In genomic region chr6:108581237-108581931, GRCh38 we compare ENCODE assay signal across 8 cellular contexts. TPM values are rescaled to one million over a fixed set of nuclear protein-coding genes. Genes with fewer than 3 reads are reported as not detected.
A peak's percentile ranks its signal among the peaks of the same experiment; 100 is the strongest.
DNase-seq lines count a peak whose midpoint lies in the region; ATAC-seq and TF ChIP-seq lines count a peak whose summit lies in the region.

No MANE protein-coding gene starts in this region.

- H3K4me3 ChIP-seq in PC-3 (ENCODE audit: low read length) (no peak overlapping the region), duodenal mucosa (ENCODE audit: low read depth in 1 of 2, low read length in 2 of 2) (peak overlapping the region; percentile 22 to 31)

- H3K9me3 ChIP-seq in PC-3 (ENCODE audit: low read length) (no peaks in the 10 kb centered on the region), duodenal mucosa (ENCODE audit: control insufficient read depth in 1 of 2, low read length in 2 of 2) (no peaks in the 10 kb centered on the region)

- H3K36me3 ChIP-seq in PC-3 (ENCODE audit: low read depth, low read length) (no peaks in the 10 kb centered on the region; the same call in 1 of the 2 replicates), duodenal mucosa (ENCODE audit: control insufficient read depth in 1 of 2, insufficient read depth in 2 of 2, low read length in 2 of 2) (peaks cover 0 to 7% of the 10 kb centered on the region in 2 donors)

- H3K9ac ChIP-seq in PC-3 (ENCODE audit: low read length) (no peak overlapping the region), duodenal mucosa (ENCODE audit: low read depth in 1 of 2, low read length in 2 of 2) (no peak overlapping the region)

- H3K27me3 Mint-ChIP-seq in neural crest cell (ENCODE audit: low read depth), result no peaks in the 10 kb centered on the region
- peaks cover 3% of the 10 kb centered on the region for H3K27me3 Mint-ChIP-seq in activated T-helper 2 cell treated with anti-CD3 and anti-CD28 coated beads, Interferon-gamma antibody, Interleukin-2, Interleukin-4, amounts not matched to agents 10 μg/mL and 5 μg/mL and 100 μg/mL, durations not matched to agents 14 hours and 24 hours and 36 hours (ENCODE audit: low read depth)

- DNase-seq in GM04503 (ENCODE audit: low read depth) (peak; percentile 70), PC-3 (peak; percentile 33), neural crest cell (ENCODE audit: low read depth, low spot score) (no peak)
- no peak for DNase-seq in activated T-helper 2 cell treated with anti-CD3 and anti-CD28 coated beads, Interferon-gamma antibody, Interleukin-2, Interleukin-4, amounts not matched to agents 10 μg/mL and 5 μg/mL and 100 μg/mL, durations not matched to agents 14 hours and 24 hours and 36 hours (ENCODE audit: low spot score)

- peaks cover 39% of the 10 kb centered on the region for H3K4me1 Mint-ChIP-seq in neural crest cell
- peaks cover 21% of the 10 kb centered on the region for H3K4me1 Mint-ChIP-seq in activated T-helper 2 cell treated with anti-CD3 and anti-CD28 coated beads, Interferon-gamma antibody, Interleukin-2, Interleukin-4, amounts not matched to agents 10 μg/mL and 5 μg/mL and 100 μg/mL, durations not matched to agents 14 hours and 24 hours and 36 hours (ENCODE audit: low read depth)

- H4K20me1 ChIP-seq in PC-3 (ENCODE audit: low read length), result peaks cover 29% of the 10 kb centered on the region; the same call in 1 of the 2 replicates

- H3F3A ChIP-seq in PC-3 (ENCODE audit: low read length, unreplicated experiment), result no peaks in the 10 kb centered on the region

- POLR2A ChIA-PET in PC-3 (lab: Charles Lee; ENCODE audit: unreplicated experiment), result no interaction called here

- no peak overlapping the region for H2AFZ ChIP-seq in PC-3 (ENCODE audit: low read length)

- BruUV-seq in PC-3 (replicated peaks; lab: Mats Ljungman, UMichigan), result no TSS peak

- no peaks in the 10 kb centered on the region for H3K9me3 Mint-ChIP-seq in neural crest cell
- H3K9me3 Mint-ChIP-seq in activated T-helper 2 cell treated with anti-CD3 and anti-CD28 coated beads, Interferon-gamma antibody, Interleukin-2, Interleukin-4, amounts not matched to agents 10 μg/mL and 5 μg/mL and 100 μg/mL, durations not matched to agents 14 hours and 24 hours and 36 hours, result no peaks in the 10 kb centered on the region

- TF ChIP-seq CTCF in PC-3 (conservative IDR thresholded peaks at IDR 0.05; ENCODE audit: low read depth, low read length) (no peak), neural crest cell (conservative IDR thresholded peaks at IDR 0.05) (no peak)

- peak overlapping the region; percentile 47 for H3K4me2 ChIP-seq in PC-3 (ENCODE audit: low read length)

- CTCF ChIA-PET in PC-3 (lab: Charles Lee), result no interaction called here

- H3K4me3 Mint-ChIP-seq in neural crest cell, result peak overlapping the region; percentile 0
- H3K4me3 Mint-ChIP-seq in activated T-helper 2 cell treated with anti-CD3 and anti-CD28 coated beads, Interferon-gamma antibody, Interleukin-2, Interleukin-4, amounts not matched to agents 10 μg/mL and 5 μg/mL and 100 μg/mL, durations not matched to agents 14 hours and 24 hours and 36 hours (ENCODE audit: low read depth), result no peak overlapping the region

- peaks cover 98% of the 10 kb centered on the region for H3K79me2 ChIP-seq in PC-3 (ENCODE audit: low read length)

- peaks cover 7% of the 10 kb centered on the region for H3K36me3 Mint-ChIP-seq in neural crest cell (ENCODE audit: low read depth)
- H3K36me3 Mint-ChIP-seq in activated T-helper 2 cell treated with anti-CD3 and anti-CD28 coated beads, Interferon-gamma antibody, Interleukin-2, Interleukin-4, amounts not matched to agents 10 μg/mL and 5 μg/mL and 100 μg/mL, durations not matched to agents 14 hours and 24 hours and 36 hours (ENCODE audit: low read depth), result peaks cover 4% of the 10 kb centered on the region

- intact Hi-C loops in PC-3 (cut with micrococcal nuclease), result no loop called here
- intact Hi-C loops in activated T-helper 2 cell treated with anti-CD3 and anti-CD28 coated beads, Interferon-gamma antibody, Interleukin-2, Interleukin-4, amounts not matched to agents 10 μg/mL and 5 μg/mL and 100 μg/mL, durations not matched to agents 14 hours and 24 hours and 36 hours (cut with micrococcal nuclease), result no loop called here

- H3K27ac Mint-ChIP-seq in neural crest cell (ENCODE audit: unreplicated experiment), result no peak overlapping the region
- H3K27ac Mint-ChIP-seq in activated T-helper 2 cell treated with anti-CD3 and anti-CD28 coated beads, Interferon-gamma antibody, Interleukin-2, Interleukin-4, amounts not matched to agents 10 μg/mL and 5 μg/mL and 100 μg/mL, durations not matched to agents 14 hours and 24 hours and 36 hours, result no peak overlapping the region

- H3K27me3 ChIP-seq in PC-3 (ENCODE audit: low read length) (no peaks in the 10 kb centered on the region), duodenal mucosa (ENCODE audit: control insufficient read depth in 1 of 2, insufficient read depth in 2 of 2, low read length in 2 of 2) (no peaks in the 10 kb centered on the region)

- H3K4me1 ChIP-seq in PC-3 (ENCODE audit: insufficient read depth, low read length) (peaks cover 22% of the 10 kb centered on the region), duodenal mucosa (ENCODE audit: control insufficient read depth in 1 of 2, insufficient read depth in 2 of 2, low read length in 2 of 2) (peaks cover 55 to 64% of the 10 kb centered on the region in 2 donors)

- H3K9me2 ChIP-seq in PC-3 (replicated peaks; ENCODE audit: low read length), result no peaks in the 10 kb centered on the region

- peak; percentile 15; the same call in 1 of the 2 replicates for ATAC-seq in PC-3
- ATAC-seq in HG03521 (IDR thresholded peaks at IDR 0.05; ENCODE audit: unreplicated experiment), result no peak
- ATAC-seq in GM21367 (IDR thresholded peaks at IDR 0.05; ENCODE audit: unreplicated experiment), result no peak
- no peak for ATAC-seq in GM18519 (IDR thresholded peaks at IDR 0.05; ENCODE audit: low FRiP score, unreplicated experiment)

- no peak overlapping the region for H3K27ac ChIP-seq in PC-3 (ENCODE audit: low read length)
- H3K27ac ChIP-seq in duodenal mucosa (ENCODE audit: low read depth, low read length), result no peak overlapping the region

RNA-seq across cellular contexts. Expression of gene FOXO3, which starts 20.7 kb away (rescaled TPM):
- total RNA-seq in PC-3 (2014; rRNA removed) (12.8 and 19.9 TPM in 2 replicates), neural crest cell (32.8 and 35.7 TPM in 2 replicates)
- total RNA-seq in activated T-helper 2 cell treated with anti-CD3 and anti-CD28 coated beads, Interferon-gamma antibody, Interleukin-2, Interleukin-4, amounts not matched to agents 10 μg/mL and 5 μg/mL and 100 μg/mL, durations not matched to agents 14 hours and 24 hours and 36 hours, result 4.7 and 5.8 TPM in 2 replicates

Comparison
In these comparisons a context has a peak if more than half of its experiments do, and no peak if none do; other contexts are left out.
1. DNase-seq: peak in GM04503 (single experiment) and PC-3 (single experiment); none in neural crest cell (single experiment) and activated T-helper 2 cell treated with anti-CD3 and anti-CD28 coated beads, Interferon-gamma antibody, Interleukin-2, Interleukin-4, amounts not matched to agents 10 μg/mL and 5 μg/mL and 100 μg/mL, durations not matched to agents 14 hours and 24 hours and 36 hours (single experiment).